Comparison of ENCODE assay signal across 8 cellular contexts in genomic region chr5:111755942-111756353, GRCh38. TPM values are rescaled to one million over a fixed set of nuclear protein-coding genes. Genes with fewer than 3 reads are reported as not detected.
A peak's percentile ranks its signal among the peaks of the same experiment; 100 is the strongest.
DNase-seq lines count a peak whose midpoint lies in the region; ATAC-seq and TF ChIP-seq lines count a peak whose summit lies in the region.

No MANE protein-coding gene starts in this region.

- no peaks in the 10 kb centered on the region for H3K36me3 ChIP-seq in muscle layer of duodenum (ENCODE audit: control insufficient read depth in 1 of 2, insufficient read depth in 2 of 2, low read length in 2 of 2)

- H3K4me1 ChIP-seq in muscle layer of duodenum (ENCODE audit: control insufficient read depth in 1 of 2, insufficient read depth in 2 of 2, low read length in 2 of 2), result peaks cover 6 to 10% of the 10 kb centered on the region in 2 donors

- H3K4me3 ChIP-seq in GM12864 (ENCODE audit: low read depth, low read length) (peak overlapping the region; percentile 62; the same call in 1 of the 2 replicates), muscle layer of duodenum (ENCODE audit: low read depth in 1 of 2, low read length in 2 of 2) (peak overlapping the region; percentile 79 to 89)

- ATAC-seq in GM19035 (IDR thresholded peaks at IDR 0.05; ENCODE audit: unreplicated experiment), result no peak
- ATAC-seq in GM18909 (IDR thresholded peaks at IDR 0.05; ENCODE audit: poor library complexity, unreplicated experiment), result no peak

- TF ChIP-seq CTCF in GM12864 (IDR thresholded peaks at IDR 0.05; ENCODE audit: low read depth, low read length, missing control alignments), result no peak

- H3K27me3 ChIP-seq in muscle layer of duodenum (ENCODE audit: low read depth, low read length), result no peaks in the 10 kb centered on the region

- peak overlapping the region; percentile 75 for H3K27ac ChIP-seq in muscle layer of duodenum (ENCODE audit: low read length)

- H3K9me3 ChIP-seq in muscle layer of duodenum (ENCODE audit: control insufficient read depth in 1 of 2, low read length in 2 of 2), result no peaks in the 10 kb centered on the region

- no peak for DNase-seq in GM12864 (ENCODE audit: low read depth)
- peak; percentile 19 for DNase-seq in NCI-H2171 (lab: John Stamatoyannopoulos, UW)
- DNase-seq in cerebellum (ENCODE audit: low spot score), result peak; percentile 63
- no peak for DNase-seq in effector CD8-positive, alpha-beta T cell (lab: John Stamatoyannopoulos, UW)
- DNase-seq in T1000 (lab: John Stamatoyannopoulos, UW), result no peak

RNA-seq across cellular contexts. Expression of gene NREP, which starts 1.0 kb away (rescaled TPM):
- 717 TPM for total RNA-seq in cerebellum

Comparison
In these comparisons a context has a peak if more than half of its experiments do, and no peak if none do; other contexts are left out.
1. DNase-seq: peak in NCI-H2171 (single experiment) and cerebellum (single experiment); none in GM12864 (single experiment), effector CD8-positive, alpha-beta T cell (single experiment) and T1000 (single experiment).